In the genomic region with DNA sequence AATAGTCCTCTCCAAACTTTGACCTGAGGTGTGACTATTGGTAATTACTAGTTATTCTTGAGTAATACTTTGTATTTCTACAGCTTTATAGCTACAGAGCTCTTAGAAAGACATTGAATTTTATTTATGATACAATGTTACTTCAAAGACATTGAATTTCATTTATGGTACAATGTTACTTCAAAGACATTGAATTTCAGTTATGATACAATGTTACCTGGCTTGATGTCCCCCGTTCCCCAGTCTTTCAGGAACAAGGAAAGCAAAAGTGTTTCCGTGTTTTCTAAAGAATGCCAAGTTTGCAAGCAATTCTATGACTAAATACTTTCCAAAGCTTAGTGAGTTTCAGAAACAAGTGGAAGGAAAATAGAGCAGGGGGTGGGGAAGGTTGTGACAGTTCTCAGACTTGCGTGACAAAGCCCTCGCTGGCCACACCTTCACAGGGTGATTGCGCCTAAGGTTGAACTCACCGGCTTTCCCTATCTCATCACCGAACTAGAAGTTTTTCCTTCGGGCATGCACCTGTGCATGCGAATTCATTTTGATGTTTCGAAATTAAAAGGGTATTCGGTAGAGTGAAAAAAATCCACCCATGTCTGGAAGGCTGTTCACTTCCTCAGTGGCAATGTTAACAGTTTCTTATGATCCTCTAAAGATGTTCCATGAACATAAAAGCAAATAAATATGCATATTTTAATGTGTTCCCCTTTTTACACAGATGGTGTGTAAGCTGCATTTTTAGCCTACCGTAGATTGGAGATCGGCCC, we compare ENCODE assay signal across 8 cellular contexts. TPM values are rescaled to one million over a fixed set of nuclear protein-coding genes. Genes with fewer than 3 reads are reported as not detected.
DNase-seq lines count a peak whose midpoint lies in the region; ATAC-seq and TF ChIP-seq lines count a peak whose summit lies in the region.

No MANE protein-coding gene starts in this region.

- ATAC-seq in activated B cell treated with CpG ODN at 0.5 μM for 24 hours (ENCODE audit: low read depth) (no peak), memory B cell (ENCODE audit: low read depth) (no peak), HG02973 (IDR thresholded peaks at IDR 0.05; ENCODE audit: unreplicated experiment) (no peak)
- no peak for ATAC-seq in central memory CD8-positive, alpha-beta T cell (replicated peaks; ENCODE audit: extremely low read depth, poor library complexity, severe bottlenecking)

- H3K27ac Mint-ChIP-seq in activated B cell treated with CpG ODN at 0.5 μM for 24 hours (peak overlapping the region; percentile 92), memory B cell (peak overlapping the region; percentile 99)
- peak overlapping the region; percentile 100 for H3K27ac Mint-ChIP-seq in central memory CD8-positive, alpha-beta T cell (ENCODE audit: low read depth)

- CTCF ChIA-PET in activated B cell treated with CpG ODN at 0.5 μM for 24 hours (lab: Charles Lee) = interaction anchor here (1.4 kb wide), 1 partner anchor 19 kb away, joined by 3 read pairs; no protein-coding TSS in a partner anchor

- peaks cover 28% of the 10 kb centered on the region for H3K36me3 Mint-ChIP-seq in activated B cell treated with CpG ODN at 0.5 μM for 24 hours (ENCODE audit: low read depth)
- peaks cover 30% of the 10 kb centered on the region for H3K36me3 Mint-ChIP-seq in central memory CD8-positive, alpha-beta T cell (ENCODE audit: insufficient read depth)
- H3K36me3 Mint-ChIP-seq in memory B cell = peaks cover 10% of the 10 kb centered on the region

- H3K9me3 Mint-ChIP-seq in activated B cell treated with CpG ODN at 0.5 μM for 24 hours (no peaks in the 10 kb centered on the region), memory B cell (no peaks in the 10 kb centered on the region)
- peaks cover 5% of the 10 kb centered on the region for H3K9me3 Mint-ChIP-seq in central memory CD8-positive, alpha-beta T cell

- peaks cover 21% of the 10 kb centered on the region for H3K36me3 ChIP-seq in KOPT-K1 (ENCODE audit: insufficient read depth, low read length)

- H3K4me1 Mint-ChIP-seq in activated B cell treated with CpG ODN at 0.5 μM for 24 hours = peaks cover 38% of the 10 kb centered on the region
- H3K4me1 Mint-ChIP-seq in central memory CD8-positive, alpha-beta T cell = peaks cover 47% of the 10 kb centered on the region
- peaks cover 18% of the 10 kb centered on the region for H3K4me1 Mint-ChIP-seq in memory B cell

- H3K27ac ChIP-seq in KOPT-K1 (ENCODE audit: low read depth, low read length, poor library complexity, severe bottlenecking) = peak overlapping the region; percentile 88

- intact Hi-C loops in activated B cell treated with CpG ODN at 0.5 μM for 24 hours (cut with micrococcal nuclease) = loop anchor here (1.0 to 5.0 kb wide), 5 partner anchors 380 to 870 kb away; a partner anchor contains a TSS

- H3K4me3 Mint-ChIP-seq in activated B cell treated with CpG ODN at 0.5 μM for 24 hours (peak overlapping the region; percentile 93), memory B cell (peak overlapping the region; percentile 99)
- peak overlapping the region; percentile 95 for H3K4me3 Mint-ChIP-seq in central memory CD8-positive, alpha-beta T cell

- POLR2A ChIA-PET in activated B cell treated with CpG ODN at 0.5 μM for 24 hours (lab: Charles Lee) = interaction anchor here (0.6 to 2.5 kb wide), 6 partner anchors 22 to 806 kb away, joined by 3 to 55 read pairs (median 8); a partner anchor contains a TSS

- H3K27me3 Mint-ChIP-seq in activated B cell treated with CpG ODN at 0.5 μM for 24 hours (peaks cover 2% of the 10 kb centered on the region), memory B cell (no peaks in the 10 kb centered on the region)
- H3K27me3 Mint-ChIP-seq in central memory CD8-positive, alpha-beta T cell = peaks cover 9% of the 10 kb centered on the region

- DNase-seq in DMS53 treated with DMSO at 0.1 percent for 48 hours (lab: John Stamatoyannopoulos, UW; ENCODE audit: unreplicated experiment) (peak; percentile 34), activated B cell treated with CpG ODN at 0.5 μM for 24 hours (no peak), memory B cell (ENCODE audit: low spot score in 2 of 2) (no peak), NCI-H187 (lab: John Stamatoyannopoulos, UW) (no peak)
- DNase-seq in central memory CD8-positive, alpha-beta T cell (ENCODE audit: low spot score in 2 of 2) = no peak
- DNase-seq in stimulated activated CD8-positive, alpha-beta memory T cell treated with anti-CD3 and anti-CD28 coated beads, Interleukin-15, amount 100 ng/mL, for 4 hours (ENCODE audit: low read depth in 2 of 2) = peak; percentile 13 to 60

- H3K9me3 ChIP-seq in KOPT-K1 (ENCODE audit: insufficient read depth, low read length, poor library complexity, severe bottlenecking) = no peaks in the 10 kb centered on the region

- TF ChIP-seq CTCF in activated B cell treated with CpG ODN at 0.5 μM for 24 hours (IDR thresholded peaks at IDR 0.05) = no peak

RNA-seq across cellular contexts. Expression of a gene that starts 0.9 kb away (rescaled TPM):
- total RNA-seq in activated B cell treated with CpG ODN at 0.5 μM for 24 hours = 36.4 and 43.4 TPM in 2 replicates

RNA-seq across cellular contexts. Expression of a gene that starts 44.7 kb away (rescaled TPM):
- 5.2 and 5.4 TPM in 2 replicates for total RNA-seq in activated B cell treated with CpG ODN at 0.5 μM for 24 hours

Comparison
In these comparisons a context has a peak if more than half of its experiments do, and no peak if none do; other contexts are left out.
1. DNase-seq: peak in DMS53 treated with DMSO at 0.1 percent for 48 hours (single experiment) and stimulated activated CD8-positive, alpha-beta memory T cell treated with anti-CD3 and anti-CD28 coated beads, Interleukin-15, amount 100 ng/mL, for 4 hours (2 of 2); none in activated B cell treated with CpG ODN at 0.5 μM for 24 hours (single experiment), central memory CD8-positive, alpha-beta T cell (0 of 2), memory B cell (0 of 2) and NCI-H187 (0 of 2).
2. Peak in every context shown above with its lines, with median percentiles within 50 percentile points of each other: H3K27ac Mint-ChIP-seq and H3K4me3 Mint-ChIP-seq.